ENCODE assay signal across 29 cellular contexts in the genomic region with DNA sequence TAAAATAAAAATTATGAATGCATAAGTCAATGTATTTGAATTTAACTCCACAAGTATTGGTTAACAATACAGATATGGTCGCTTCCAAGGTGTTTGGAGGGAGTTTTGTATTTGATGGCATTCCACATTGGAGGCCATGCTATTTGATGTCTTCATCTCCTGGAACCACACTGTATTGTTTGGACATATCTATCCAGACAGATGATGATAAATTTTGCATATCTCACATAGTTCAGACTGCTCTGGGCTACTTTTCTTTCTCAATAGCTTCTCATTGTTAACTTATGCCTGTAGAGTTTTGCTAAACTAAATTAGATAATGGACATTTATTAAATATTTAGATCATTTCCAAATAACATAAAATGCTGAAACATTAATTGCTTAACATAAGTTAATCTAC. TPM values are rescaled to one million over a fixed set of nuclear protein-coding genes. Genes with fewer than 3 reads are reported as not detected.
"Had no signal": no experiment of that assay in that cellular context is flagged by ENCODE, and none has a peak within 500 bp of the region (broad histone marks: within the 10 kb centered on the region; RNA-seq: fewer than 3 reads in every experiment).

No MANE protein-coding gene starts in this region.

- H3K36me3 ChIP-seq: colonic mucosa, right lobe of liver, upper lobe of right lung had no signal

- H3K79me2 ChIP-seq: parathyroid adenoma had no signal

- H3K9ac ChIP-seq: parathyroid adenoma had no signal

- H3K9me3 Mint-ChIP-seq: nephron progenitor cell; stimulated activated memory B cell treated with anti-CD40 and anti-IgM and Interleukin-4, amounts not matched to agents 10 μg/mL and 1 μg/mL and 100 μg/mL, for 72 hours; stimulated activated naive CD8-positive, alpha-beta T cell treated with anti-CD3 and anti-CD28 coated beads, Interleukin-15, Interleukin-2, amounts not matched to agents 100 ng/mL and 50 ng/mL, for 24 hours had no signal

- H3K27me3 ChIP-seq: colonic mucosa, esophagus squamous epithelium, gastrocnemius medialis, heart right ventricle, right lobe of liver, spleen, tibial artery, upper lobe of right lung, vagina had no signal

- H3K9me3 ChIP-seq: colonic mucosa, esophagus squamous epithelium, gastrocnemius medialis, heart right ventricle, psoas muscle, right lobe of liver, spleen, tibial artery, upper lobe of right lung, vagina had no signal

- H3K27ac Mint-ChIP-seq: naive thymus-derived CD4-positive, alpha-beta T cell; nephron progenitor cell; stimulated activated memory B cell treated with anti-CD40 and anti-IgM and Interleukin-4, amounts not matched to agents 10 μg/mL and 1 μg/mL and 100 μg/mL, for 72 hours; stimulated activated naive CD8-positive, alpha-beta T cell treated with anti-CD3 and anti-CD28 coated beads, Interleukin-15, Interleukin-2, amounts not matched to agents 100 ng/mL and 50 ng/mL, for 24 hours had no signal

- H3K4me3 ChIP-seq: colonic mucosa, esophagus squamous epithelium, gastrocnemius medialis, heart right ventricle, lung, psoas muscle, right lobe of liver, spleen, tibial artery, upper lobe of right lung, vagina had no signal

- H2AFZ ChIP-seq: parathyroid adenoma had no signal

- H3K4me1 ChIP-seq: colonic mucosa, esophagus squamous epithelium, gastrocnemius medialis, heart right ventricle, parathyroid adenoma, psoas muscle, right lobe of liver, spleen, tibial artery, upper lobe of right lung, vagina had no signal

- H3K4me3 Mint-ChIP-seq: naive thymus-derived CD4-positive, alpha-beta T cell; nephron progenitor cell; stimulated activated memory B cell treated with anti-CD40 and anti-IgM and Interleukin-4, amounts not matched to agents 10 μg/mL and 1 μg/mL and 100 μg/mL, for 72 hours; stimulated activated naive CD8-positive, alpha-beta T cell treated with anti-CD3 and anti-CD28 coated beads, Interleukin-15, Interleukin-2, amounts not matched to agents 100 ng/mL and 50 ng/mL, for 24 hours had no signal

- H3K27me3 Mint-ChIP-seq: stimulated activated naive CD8-positive, alpha-beta T cell treated with anti-CD3 and anti-CD28 coated beads, Interleukin-15, Interleukin-2, amounts not matched to agents 100 ng/mL and 50 ng/mL, for 24 hours had no signal

- H3K27ac ChIP-seq: colonic mucosa, esophagus squamous epithelium, gastrocnemius medialis, heart right ventricle, parathyroid adenoma, psoas muscle, right lobe of liver, spleen, tibial artery, upper lobe of right lung, vagina had no signal

- DNase-seq: colonic mucosa; dermis blood vessel endothelial cell; esophagus squamous epithelium; gastrocnemius medialis; heart right ventricle; hypothalamus; kidney; left colon; left ventricle myocardium superior; mesenchymal stem cell; midbrain; naive thymus-derived CD4-positive, alpha-beta T cell; nephron progenitor cell; psoas muscle; retina; right lobe of liver; spleen; stimulated activated CD4-positive, alpha-beta T cell treated with anti-CD3 and anti-CD28 coated beads, Interleukin-15, amount 100 ng/mL, for 24 hours; stimulated activated CD4-positive, alpha-beta T cell treated with anti-CD3 and anti-CD28 coated beads, Interleukin-1b, Interleukin-23, amount 100 ng/mL, for 48 hours; stimulated activated CD4-positive, alpha-beta T cell treated with anti-CD3 and anti-CD28 coated beads, Interleukin-4, amount 100 ng/mL, for 24 hours; tibial artery; upper lobe of right lung had no signal

- H3K4me1 Mint-ChIP-seq: naive thymus-derived CD4-positive, alpha-beta T cell; nephron progenitor cell; stimulated activated memory B cell treated with anti-CD40 and anti-IgM and Interleukin-4, amounts not matched to agents 10 μg/mL and 1 μg/mL and 100 μg/mL, for 72 hours had no signal

RNA-seq across cellular contexts. Expression of a gene that starts 58.0 kb away (rescaled TPM):
- total RNA-seq: left ventricle myocardium superior, skeletal muscle tissue had no signal

RNA-seq across cellular contexts. Expression of a gene that starts 58.4 kb away (rescaled TPM):
- total RNA-seq: epithelial cell of proximal tubule had no signal
- polyA plus RNA-seq: heart right ventricle; naive thymus-derived CD4-positive, alpha-beta T cell; psoas muscle had no signal
